13 cellular contexts compared by ENCODE assay signal in the genomic region with DNA sequence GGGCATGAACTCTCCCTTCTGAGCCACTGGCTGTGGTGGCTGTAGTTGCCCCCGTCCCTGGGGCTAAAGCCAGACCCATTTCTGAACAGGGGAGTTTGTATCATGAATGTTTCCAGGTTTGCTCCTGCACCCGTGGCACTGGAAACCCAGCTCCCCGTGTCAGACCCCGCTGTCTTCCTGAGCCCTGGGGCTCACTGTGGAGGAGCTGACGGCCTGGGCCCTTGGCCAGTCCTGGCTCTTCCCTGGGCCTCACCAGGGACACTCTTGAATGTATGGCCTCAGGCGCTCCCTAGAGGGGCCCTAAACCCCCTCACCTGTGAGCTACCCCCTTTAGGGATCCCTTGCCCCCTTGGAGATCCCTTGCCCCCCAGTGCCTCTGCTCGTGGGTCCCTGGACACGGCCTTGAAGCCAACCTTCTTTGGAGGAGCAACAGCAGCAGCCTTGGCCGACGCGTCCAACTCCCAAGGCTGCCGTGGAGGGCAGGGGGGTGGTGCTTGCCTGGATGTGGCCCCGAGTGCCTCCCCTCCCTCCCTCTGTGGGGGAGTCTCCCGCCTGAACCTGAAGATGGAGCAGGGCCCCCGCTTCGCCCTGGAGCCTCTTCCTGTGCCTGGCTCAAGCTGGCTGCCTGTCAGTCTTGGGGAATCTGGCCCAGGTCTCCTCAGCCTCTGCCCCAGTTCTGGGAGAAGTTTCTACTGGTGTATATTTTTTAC. TPM values are rescaled to one million over a fixed set of nuclear protein-coding genes. Genes with fewer than 3 reads are reported as not detected.
DNase-seq lines count a peak whose midpoint lies in the region; ATAC-seq, FAIRE-seq and TF ChIP-seq lines count a peak whose summit lies in the region.
"Had no signal": no experiment of that assay in that cellular context is flagged by ENCODE, and none has a peak within 500 bp of the region (broad histone marks: within the 10 kb centered on the region; RNA-seq: fewer than 3 reads in every experiment).

No MANE protein-coding gene starts in this region.

- H3K4me1 ChIP-seq in HEK293 (ENCODE audit: control insufficient read depth, insufficient read depth, low read length) (no peaks in the 10 kb centered on the region), small intestine (ENCODE audit: control insufficient read depth in 2 of 2, insufficient read depth in 1 of 2, low read depth in 1 of 2, low read length in 1 of 2) (no peaks in the 10 kb centered on the region)

- H3K27ac Mint-ChIP-seq in stimulated activated naive B cell treated with anti-CD40 and anti-IgM and Interleukin-4, amounts not matched to agents 10 μg/mL and 1 μg/mL and 100 μg/mL, for 72 hours: peak overlapping the region; percentile 51
- H3K27ac Mint-ChIP-seq: activated CD4-positive, alpha-beta T cell treated with anti-CD3 and anti-CD28 coated beads, Interleukin-2, amount 10 ng/mL, durations not matched to agents 24 days and 14 days; activated T-helper 1 cell treated with anti-CD3 and anti-CD28 coated beads, Interleukin-12 subunit alpha, Interleukin-12 subunit beta, Interleukin-2, Interleukin-4 antibody, amounts not matched to agents 30 ng/mL and 10 ng/mL and 1 ng/mL, durations not matched to agents 14 hours and 24 hours and 36 hours had no signal

- H3K27me3 ChIP-seq in small intestine (ENCODE audit: control insufficient read depth in 2 of 2, insufficient read depth in 2 of 2, low read length in 2 of 2): no peaks in the 10 kb centered on the region

- CTCF ChIA-PET in HEK293 (lab: Yijun Ruan, JAX): interaction anchor here (1.2 to 1.4 kb wide), 3 partner anchors 16 to 250 kb away, joined by 4 to 5 read pairs (median 5); a partner anchor contains a TSS

- H3K4me3 Mint-ChIP-seq in stimulated activated naive B cell treated with anti-CD40 and anti-IgM and Interleukin-4, amounts not matched to agents 10 μg/mL and 1 μg/mL and 100 μg/mL, for 72 hours: no peak overlapping the region
- H3K4me3 Mint-ChIP-seq: activated CD4-positive, alpha-beta T cell treated with anti-CD3 and anti-CD28 coated beads, Interleukin-2, amount 10 ng/mL, durations not matched to agents 24 days and 14 days; activated T-helper 1 cell treated with anti-CD3 and anti-CD28 coated beads, Interleukin-12 subunit alpha, Interleukin-12 subunit beta, Interleukin-2, Interleukin-4 antibody, amounts not matched to agents 30 ng/mL and 10 ng/mL and 1 ng/mL, durations not matched to agents 14 hours and 24 hours and 36 hours had no signal

- no peak overlapping the region for H3K4me3 ChIP-seq in HEK293 (ENCODE audit: low read depth, low read length)
- no peak overlapping the region for H3K4me3 ChIP-seq in small intestine (ENCODE audit: low read depth in 1 of 2, low read length in 2 of 2)

- FAIRE-seq in small intestine (lab: Jason Lieb, UNC): no peak

- peak; percentile 2 for ATAC-seq in left lobe of liver
- ATAC-seq in stimulated activated naive B cell treated with anti-CD40 and anti-IgM and Interleukin-4, amounts not matched to agents 10 μg/mL and 1 μg/mL and 100 μg/mL, for 72 hours (replicated peaks): no peak
- no peak for ATAC-seq in GM21576 (IDR thresholded peaks at IDR 0.05; ENCODE audit: unreplicated experiment)
- ATAC-seq in GM19023 (IDR thresholded peaks at IDR 0.05; ENCODE audit: unreplicated experiment): no peak

- 71 to 82% (median 81%) methylated on average over 15 to 16 of the region's 16 CpGs for WGBS in small intestine, 3 donors

- peaks cover 20 to 39% of the 10 kb centered on the region in 2 donors for H3K36me3 Mint-ChIP-seq in stimulated activated naive B cell treated with anti-CD40 and anti-IgM and Interleukin-4, amounts not matched to agents 10 μg/mL and 1 μg/mL and 100 μg/mL, for 72 hours

- DNase-seq in amniotic epithelial cell (ENCODE audit: low read depth) (peak; percentile 62), left lobe of liver (ENCODE audit: low spot score) (no peak), small intestine (no peak), AML-193 (lab: John Stamatoyannopoulos, UW) (no peak)
- no peak for DNase-seq in stimulated activated naive B cell treated with anti-CD40 and anti-IgM and Interleukin-4, amounts not matched to agents 10 μg/mL and 1 μg/mL and 100 μg/mL, for 72 hours
- DNase-seq: activated CD4-positive, alpha-beta T cell treated with anti-CD3 and anti-CD28 coated beads, Interleukin-2, amount 10 ng/mL, durations not matched to agents 24 days and 14 days; DMS153; NCI-H187 treated with DMSO at 0.1 percent for 48 hours; T1000 had no signal

- no peak for TF ChIP-seq CTCF in HEK293 (tag by site-specific recombination; IDR thresholded peaks at IDR 0.05)

- peaks cover 0 to 3% of the 10 kb centered on the region in 2 donors for H3K4me1 Mint-ChIP-seq in stimulated activated naive B cell treated with anti-CD40 and anti-IgM and Interleukin-4, amounts not matched to agents 10 μg/mL and 1 μg/mL and 100 μg/mL, for 72 hours

- H3K27me3 Mint-ChIP-seq in stimulated activated naive B cell treated with anti-CD40 and anti-IgM and Interleukin-4, amounts not matched to agents 10 μg/mL and 1 μg/mL and 100 μg/mL, for 72 hours: no peaks in the 10 kb centered on the region
- H3K27me3 Mint-ChIP-seq: activated CD4-positive, alpha-beta T cell treated with anti-CD3 and anti-CD28 coated beads, Interleukin-2, amount 10 ng/mL, durations not matched to agents 24 days and 14 days had no signal

- POLR2A ChIA-PET in HEK293 (lab: Yijun Ruan, JAX): interaction anchor here (1.4 to 3.4 kb wide), 3 partner anchors 17 to 43 kb away, joined by 3 to 16 read pairs (median 5); a partner anchor contains a TSS

- H3K9me3 ChIP-seq in HEK293 (ENCODE audit: control insufficient read depth, insufficient read depth, low read depth, low read length) (no peaks in the 10 kb centered on the region), small intestine (ENCODE audit: control insufficient read depth, low read depth) (no peaks in the 10 kb centered on the region)

- H3K9me3 Mint-ChIP-seq in stimulated activated naive B cell treated with anti-CD40 and anti-IgM and Interleukin-4, amounts not matched to agents 10 μg/mL and 1 μg/mL and 100 μg/mL, for 72 hours: no peaks in the 10 kb centered on the region
- H3K9me3 Mint-ChIP-seq: activated CD4-positive, alpha-beta T cell treated with anti-CD3 and anti-CD28 coated beads, Interleukin-2, amount 10 ng/mL, durations not matched to agents 24 days and 14 days; activated T-helper 1 cell treated with anti-CD3 and anti-CD28 coated beads, Interleukin-12 subunit alpha, Interleukin-12 subunit beta, Interleukin-2, Interleukin-4 antibody, amounts not matched to agents 30 ng/mL and 10 ng/mL and 1 ng/mL, durations not matched to agents 14 hours and 24 hours and 36 hours had no signal

- H3K27ac ChIP-seq in HEK293 (ENCODE audit: extremely low read depth, low read depth, low read length): 0 out of 2 replicates have a peak overlapping the region, but pooled peaks have one; percentile 17
- peak overlapping the region in 1 of 2 donors; percentile 12 for H3K27ac ChIP-seq in small intestine (ENCODE audit: low read depth in 1 of 2, low read length in 1 of 2)

- peaks cover 0 to 91% of the 10 kb centered on the region in 2 experiments for H3K36me3 ChIP-seq in HEK293 (ENCODE audit: control insufficient read depth in 2 of 2, insufficient read depth in 1 of 2, low read length in 2 of 2)
- H3K36me3 ChIP-seq in small intestine (ENCODE audit: control insufficient read depth in 2 of 2, insufficient read depth in 2 of 2, low read length in 2 of 2): peaks cover 6 to 14% of the 10 kb centered on the region in 2 donors

TF ChIP-seq in HEK293, 187 proteins besides CTCF, POLR2A, EP300 and RAD21 (continues in another document):
- TF ChIP-seq, protein P1, sequence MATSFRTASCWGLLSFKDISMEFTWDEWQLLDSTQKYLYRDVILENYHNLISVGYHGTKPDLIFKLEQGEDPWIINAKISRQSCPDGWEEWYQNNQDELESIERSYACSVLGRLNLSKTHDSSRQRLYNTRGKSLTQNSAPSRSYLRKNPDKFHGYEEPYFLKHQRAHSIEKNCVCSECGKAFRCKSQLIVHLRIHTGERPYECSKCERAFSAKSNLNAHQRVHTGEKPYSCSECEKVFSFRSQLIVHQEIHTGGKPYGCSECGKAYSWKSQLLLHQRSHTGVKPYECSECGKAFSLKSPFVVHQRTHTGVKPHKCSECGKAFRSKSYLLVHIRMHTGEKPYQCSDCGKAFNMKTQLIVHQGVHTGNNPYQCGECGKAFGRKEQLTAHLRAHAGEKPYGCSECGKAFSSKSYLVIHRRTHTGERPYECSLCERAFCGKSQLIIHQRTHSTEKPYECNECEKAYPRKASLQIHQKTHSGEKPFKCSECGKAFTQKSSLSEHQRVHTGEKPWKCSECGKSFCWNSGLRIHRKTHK (tag by site-specific recombination; IDR thresholded peaks at IDR 0.05): no peak
- TF ChIP-seq ZNF239 (tag by site-specific recombination; IDR thresholded peaks at IDR 0.05) (no peak), GLIS1 (tag by site-specific recombination; IDR thresholded peaks at IDR 0.05) (0 out of 2 replicates have a peak, but pooled peaks have one; percentile 20), ZNF169 (tag by site-specific recombination; IDR thresholded peaks at IDR 0.05) (no peak), ZNF214 (tag by site-specific recombination; IDR thresholded peaks at IDR 0.05; ENCODE audit: borderline replicate concordance) (no peak), ZNF768 (tag by site-specific recombination; IDR thresholded peaks at IDR 0.05) (no peak), ZNF501 (tag by site-specific recombination; IDR thresholded peaks at IDR 0.05) (no peak), GLIS2 (tag by site-specific recombination; IDR thresholded peaks at IDR 0.05) (peak; percentile 34; the same call in 1 of the 2 replicates), ZNF843 (tag by site-specific recombination; IDR thresholded peaks at IDR 0.05) (no peak)
- TF ChIP-seq, protein P2, sequence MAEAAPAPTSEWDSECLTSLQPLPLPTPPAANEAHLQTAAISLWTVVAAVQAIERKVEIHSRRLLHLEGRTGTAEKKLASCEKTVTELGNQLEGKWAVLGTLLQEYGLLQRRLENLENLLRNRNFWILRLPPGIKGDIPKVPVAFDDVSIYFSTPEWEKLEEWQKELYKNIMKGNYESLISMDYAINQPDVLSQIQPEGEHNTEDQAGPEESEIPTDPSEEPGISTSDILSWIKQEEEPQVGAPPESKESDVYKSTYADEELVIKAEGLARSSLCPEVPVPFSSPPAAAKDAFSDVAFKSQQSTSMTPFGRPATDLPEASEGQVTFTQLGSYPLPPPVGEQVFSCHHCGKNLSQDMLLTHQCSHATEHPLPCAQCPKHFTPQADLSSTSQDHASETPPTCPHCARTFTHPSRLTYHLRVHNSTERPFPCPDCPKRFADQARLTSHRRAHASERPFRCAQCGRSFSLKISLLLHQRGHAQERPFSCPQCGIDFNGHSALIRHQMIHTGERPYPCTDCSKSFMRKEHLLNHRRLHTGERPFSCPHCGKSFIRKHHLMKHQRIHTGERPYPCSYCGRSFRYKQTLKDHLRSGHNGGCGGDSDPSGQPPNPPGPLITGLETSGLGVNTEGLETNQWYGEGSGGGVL (tag by site-specific recombination; IDR thresholded peaks at IDR 0.05): no peak

RNA-seq across cellular contexts. Expression of a gene that starts 15.9 kb away (rescaled TPM):
- total RNA-seq in left lobe of liver: 26.4 TPM
- 10 to 100 TPM in 1 of 3 donors, 1 to 10 TPM in 2; 7.6 to 15.6 (median 8.6) TPM for polyA plus RNA-seq in small intestine

RNA-seq across cellular contexts. Expression of a gene that starts 16.9 kb away (rescaled TPM):
- 15.9 TPM for total RNA-seq in left lobe of liver
- 10 to 100 TPM; 35.5 to 91.1 (median 79.4) TPM for polyA plus RNA-seq in small intestine

RNA-seq across cellular contexts. Expression of a gene that starts 26.0 kb away (rescaled TPM):
- total RNA-seq in left lobe of liver: 90.6 TPM
- polyA plus RNA-seq in small intestine: 100 to 1,000 TPM; 140 to 365 (median 336) TPM

RNA-seq across cellular contexts. Expression of a gene that starts 43.0 kb away (rescaled TPM):
- 43.5 TPM for total RNA-seq in left lobe of liver
- 10 to 100 TPM; 41.8 to 87.7 (median 57.3) TPM for polyA plus RNA-seq in small intestine
